ENCODE assay signal across 9 cellular contexts in genomic region chr7:76380623-76380966, GRCh38. TPM values are rescaled to one million over a fixed set of nuclear protein-coding genes. Genes with fewer than 3 reads are reported as not detected.
DNase-seq lines count a peak whose midpoint lies in the region; ATAC-seq and TF ChIP-seq lines count a peak whose summit lies in the region.
"Had no signal": no experiment of that assay in that cellular context is flagged by ENCODE, and none has a peak within 500 bp of the region (broad histone marks: within the 10 kb centered on the region; RNA-seq: fewer than 3 reads in every experiment).

No MANE protein-coding gene starts in this region.

- peak overlapping the region; percentile 64; the same call in 1 of the 2 replicates for H3K4me3 ChIP-seq in HUES48 (ENCODE audit: low read depth, low read length)
- peak overlapping the region; percentile 63; the same call in 1 of the 2 replicates for H3K4me3 ChIP-seq in iPS-20b (ENCODE audit: low read length)

- no peaks in the 10 kb centered on the region for H3K36me3 ChIP-seq in HUES48 (ENCODE audit: control insufficient read depth, insufficient read depth, low read length)
- no peaks in the 10 kb centered on the region for H3K36me3 ChIP-seq in iPS-20b (ENCODE audit: insufficient read depth, low read depth, low read length)
- H3K36me3 ChIP-seq: MG63 had no signal

- H3K9me3 Mint-ChIP-seq in activated T-helper 1 cell treated with anti-CD3 and anti-CD28 coated beads, Interleukin-12 subunit alpha, Interleukin-12 subunit beta, Interleukin-2, Interleukin-4 antibody, amounts not matched to agents 30 ng/mL and 10 ng/mL and 1 ng/mL, durations not matched to agents 14 hours and 24 hours and 36 hours = no peaks in the 10 kb centered on the region
- no peaks in the 10 kb centered on the region for H3K9me3 Mint-ChIP-seq in stimulated activated effector memory CD8-positive, alpha-beta T cell treated with anti-CD3 and anti-CD28 coated beads, Interleukin-12 subunit alpha, Interleukin-12 subunit beta, amount 100 ng/mL, for 72 hours

- H3K4me1 ChIP-seq in HUES48 (ENCODE audit: control insufficient read depth, insufficient read depth, low read length) (peaks cover 4% of the 10 kb centered on the region), iPS-20b (ENCODE audit: insufficient read depth, low read length) (no peaks in the 10 kb centered on the region; the same call in 1 of the 2 replicates)

- H3K9me3 ChIP-seq in HUES48 (ENCODE audit: control insufficient read depth, insufficient read depth, low read length) (no peaks in the 10 kb centered on the region), iPS-20b (ENCODE audit: insufficient read depth, low read depth, low read length) (no peaks in the 10 kb centered on the region)
- H3K9me3 ChIP-seq: MG63 had no signal

- H3K27me3 ChIP-seq in HUES48 (ENCODE audit: control insufficient read depth, insufficient read depth, low read length) (no peaks in the 10 kb centered on the region), iPS-20b (ENCODE audit: insufficient read depth, low read length) (no peaks in the 10 kb centered on the region)
- H3K27me3 ChIP-seq: MG63 had no signal

- H3K4me3 Mint-ChIP-seq in activated T-helper 1 cell treated with anti-CD3 and anti-CD28 coated beads, Interleukin-12 subunit alpha, Interleukin-12 subunit beta, Interleukin-2, Interleukin-4 antibody, amounts not matched to agents 30 ng/mL and 10 ng/mL and 1 ng/mL, durations not matched to agents 14 hours and 24 hours and 36 hours = peak overlapping the region; percentile 53
- peak overlapping the region; percentile 52 for H3K4me3 Mint-ChIP-seq in stimulated activated effector memory CD8-positive, alpha-beta T cell treated with anti-CD3 and anti-CD28 coated beads, Interleukin-12 subunit alpha, Interleukin-12 subunit beta, amount 100 ng/mL, for 72 hours

- peak overlapping the region; percentile 57 for H3K9ac ChIP-seq in HUES48 (ENCODE audit: low read depth, low read length)
- H3K9ac ChIP-seq in iPS-20b (ENCODE audit: low read depth, low read length) = peak overlapping the region; percentile 49; the same call in 1 of the 2 replicates

- DNase-seq in activated T-helper 1 cell treated with anti-CD3 and anti-CD28 coated beads, Interleukin-12 subunit alpha, Interleukin-12 subunit beta, Interleukin-2, Interleukin-4 antibody, amounts not matched to agents 30 ng/mL and 10 ng/mL and 1 ng/mL, durations not matched to agents 14 hours and 24 hours and 36 hours (ENCODE audit: low spot score) = no peak
- DNase-seq in stimulated activated effector memory CD8-positive, alpha-beta T cell treated with anti-CD3 and anti-CD28 coated beads, Interleukin-12 subunit alpha, Interleukin-12 subunit beta, amount 100 ng/mL, for 72 hours (ENCODE audit: low spot score in 2 of 2) = no peak
- DNase-seq in GM13976 (ENCODE audit: low spot score) (no peak), NCI-H1105 treated with DMSO at 0.1 percent for 48 hours (lab: John Stamatoyannopoulos, UW) (no peak)

- H3K27ac Mint-ChIP-seq in activated T-helper 1 cell treated with anti-CD3 and anti-CD28 coated beads, Interleukin-12 subunit alpha, Interleukin-12 subunit beta, Interleukin-2, Interleukin-4 antibody, amounts not matched to agents 30 ng/mL and 10 ng/mL and 1 ng/mL, durations not matched to agents 14 hours and 24 hours and 36 hours = no peak overlapping the region
- H3K27ac Mint-ChIP-seq in stimulated activated effector memory CD8-positive, alpha-beta T cell treated with anti-CD3 and anti-CD28 coated beads, Interleukin-12 subunit alpha, Interleukin-12 subunit beta, amount 100 ng/mL, for 72 hours = no peak overlapping the region

- H3K36me3 Mint-ChIP-seq in activated T-helper 1 cell treated with anti-CD3 and anti-CD28 coated beads, Interleukin-12 subunit alpha, Interleukin-12 subunit beta, Interleukin-2, Interleukin-4 antibody, amounts not matched to agents 30 ng/mL and 10 ng/mL and 1 ng/mL, durations not matched to agents 14 hours and 24 hours and 36 hours (ENCODE audit: low read depth) = no peaks in the 10 kb centered on the region
- H3K36me3 Mint-ChIP-seq in stimulated activated effector memory CD8-positive, alpha-beta T cell treated with anti-CD3 and anti-CD28 coated beads, Interleukin-12 subunit alpha, Interleukin-12 subunit beta, amount 100 ng/mL, for 72 hours = no peaks in the 10 kb centered on the region

- in situ Hi-C loops in GM13976 (cut with MboI; ENCODE audit: low sequenced_read_pairs, unreplicated experiment) = no loop called here

- H3K27me3 Mint-ChIP-seq in activated T-helper 1 cell treated with anti-CD3 and anti-CD28 coated beads, Interleukin-12 subunit alpha, Interleukin-12 subunit beta, Interleukin-2, Interleukin-4 antibody, amounts not matched to agents 30 ng/mL and 10 ng/mL and 1 ng/mL, durations not matched to agents 14 hours and 24 hours and 36 hours (ENCODE audit: insufficient read depth) = peaks cover 2% of the 10 kb centered on the region

- ATAC-seq in stimulated activated effector memory CD8-positive, alpha-beta T cell treated with anti-CD3 and anti-CD28 coated beads, Interleukin-12 subunit alpha, Interleukin-12 subunit beta, amount 100 ng/mL, for 72 hours = no peak
- ATAC-seq in GM18867 (IDR thresholded peaks at IDR 0.05; ENCODE audit: unreplicated experiment) (no peak), HG02870 (IDR thresholded peaks at IDR 0.05; ENCODE audit: unreplicated experiment) (no peak)

- H3K4me1 Mint-ChIP-seq in activated T-helper 1 cell treated with anti-CD3 and anti-CD28 coated beads, Interleukin-12 subunit alpha, Interleukin-12 subunit beta, Interleukin-2, Interleukin-4 antibody, amounts not matched to agents 30 ng/mL and 10 ng/mL and 1 ng/mL, durations not matched to agents 14 hours and 24 hours and 36 hours (ENCODE audit: low read depth) = no peaks in the 10 kb centered on the region
- no peaks in the 10 kb centered on the region for H3K4me1 Mint-ChIP-seq in stimulated activated effector memory CD8-positive, alpha-beta T cell treated with anti-CD3 and anti-CD28 coated beads, Interleukin-12 subunit alpha, Interleukin-12 subunit beta, amount 100 ng/mL, for 72 hours

- TF ChIP-seq CTCF in GM13976 (IDR thresholded peaks at IDR 0.05; ENCODE audit: borderline replicate concordance, control extremely low read depth, extremely low read depth, insufficient read depth, missing control alignments) = no peak

- intact Hi-C loops in activated T-helper 1 cell treated with anti-CD3 and anti-CD28 coated beads, Interleukin-12 subunit alpha, Interleukin-12 subunit beta, Interleukin-2, Interleukin-4 antibody, amounts not matched to agents 30 ng/mL and 10 ng/mL and 1 ng/mL, durations not matched to agents 14 hours and 24 hours and 36 hours (cut with micrococcal nuclease) = no loop called here

- peak overlapping the region; percentile 87 for H3K27ac ChIP-seq in HUES48 (ENCODE audit: low read depth, low read length)
- H3K27ac ChIP-seq in iPS-20b (ENCODE audit: low read length) = no peak overlapping the region

RNA-seq across cellular contexts. Expression of gene YWHAG, which starts 21.8 kb away (rescaled TPM):
- total RNA-seq in activated T-helper 1 cell treated with anti-CD3 and anti-CD28 coated beads, Interleukin-12 subunit alpha, Interleukin-12 subunit beta, Interleukin-2, Interleukin-4 antibody, amounts not matched to agents 30 ng/mL and 10 ng/mL and 1 ng/mL, durations not matched to agents 14 hours and 24 hours and 36 hours = 165 and 167 TPM in 2 replicates

RNA-seq across cellular contexts. Expression of gene SSC4D, which starts 28.9 kb away (rescaled TPM):
- 0.64 and 0.73 TPM in 2 replicates for total RNA-seq in activated T-helper 1 cell treated with anti-CD3 and anti-CD28 coated beads, Interleukin-12 subunit alpha, Interleukin-12 subunit beta, Interleukin-2, Interleukin-4 antibody, amounts not matched to agents 30 ng/mL and 10 ng/mL and 1 ng/mL, durations not matched to agents 14 hours and 24 hours and 36 hours

RNA-seq across cellular contexts. Expression of gene ZP3, which starts 44.2 kb away (rescaled TPM):
- 4.0 and 4.2 TPM in 2 replicates for total RNA-seq in activated T-helper 1 cell treated with anti-CD3 and anti-CD28 coated beads, Interleukin-12 subunit alpha, Interleukin-12 subunit beta, Interleukin-2, Interleukin-4 antibody, amounts not matched to agents 30 ng/mL and 10 ng/mL and 1 ng/mL, durations not matched to agents 14 hours and 24 hours and 36 hours
